ENCODE assay signal across 1 cellular context in the genomic region with DNA sequence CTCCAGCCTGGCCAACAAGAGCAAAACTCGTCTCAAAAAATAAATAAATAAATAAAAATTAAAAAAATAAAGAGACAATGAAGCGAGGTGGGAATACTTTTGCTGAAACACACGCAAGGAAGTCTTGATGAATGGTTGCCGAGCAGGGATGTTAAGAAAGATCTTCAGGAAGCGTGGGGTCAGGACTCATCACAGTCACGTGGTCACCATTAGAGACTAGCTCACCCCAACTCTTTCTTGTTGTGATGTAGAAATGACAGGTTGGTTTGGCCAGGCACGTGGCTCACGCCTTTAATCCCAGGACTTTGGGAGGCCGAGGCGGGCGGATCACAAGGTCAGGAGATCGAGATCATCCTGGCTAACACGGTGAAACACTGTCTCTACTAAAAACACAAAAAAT.
A peak's percentile ranks its signal among the peaks of the same experiment; 100 is the strongest.
TF ChIP-seq lines count a peak whose summit lies in the region.

No MANE protein-coding gene starts in this region.

TF ChIP-seq in K562, 482 proteins besides CTCF, POLR2A, EP300 and RAD21 (continued from another document):
- peak; percentile 53; the same call in 1 of the 2 replicates for TF ChIP-seq RAD51 (IDR thresholded peaks at IDR 0.05; ENCODE audit: borderline replicate concordance, low read depth)
- 0 out of 2 replicates have a peak, but pooled peaks have one; percentile 17 for TF ChIP-seq L3MBTL2 (IDR thresholded peaks at IDR 0.05)
- TF ChIP-seq ZNF785 (CRISPR knock-in tag; IDR thresholded peaks at IDR 0.05) = no peak
- TF ChIP-seq, protein P1, sequence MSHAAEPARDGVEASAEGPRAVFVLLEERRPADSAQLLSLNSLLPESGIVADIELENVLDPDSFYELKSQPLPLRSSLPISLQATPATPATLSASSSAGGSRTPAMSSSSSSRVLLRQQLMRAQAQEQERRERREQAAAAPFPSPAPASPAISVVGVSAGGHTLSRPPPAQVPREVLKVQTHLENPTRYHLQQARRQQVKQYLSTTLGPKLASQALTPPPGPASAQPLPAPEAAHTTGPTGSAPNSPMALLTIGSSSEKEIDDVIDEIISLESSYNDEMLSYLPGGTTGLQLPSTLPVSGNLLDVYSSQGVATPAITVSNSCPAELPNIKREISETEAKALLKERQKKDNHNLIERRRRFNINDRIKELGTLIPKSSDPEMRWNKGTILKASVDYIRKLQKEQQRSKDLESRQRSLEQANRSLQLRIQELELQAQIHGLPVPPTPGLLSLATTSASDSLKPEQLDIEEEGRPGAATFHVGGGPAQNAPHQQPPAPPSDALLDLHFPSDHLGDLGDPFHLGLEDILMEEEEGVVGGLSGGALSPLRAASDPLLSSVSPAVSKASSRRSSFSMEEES (CRISPR knock-in tag; IDR thresholded peaks at IDR 0.05) = peak; percentile 54
- TF ChIP-seq ZNF133 (CRISPR knock-in tag; IDR thresholded peaks at IDR 0.05) = no peak
- TF ChIP-seq, protein P2, sequence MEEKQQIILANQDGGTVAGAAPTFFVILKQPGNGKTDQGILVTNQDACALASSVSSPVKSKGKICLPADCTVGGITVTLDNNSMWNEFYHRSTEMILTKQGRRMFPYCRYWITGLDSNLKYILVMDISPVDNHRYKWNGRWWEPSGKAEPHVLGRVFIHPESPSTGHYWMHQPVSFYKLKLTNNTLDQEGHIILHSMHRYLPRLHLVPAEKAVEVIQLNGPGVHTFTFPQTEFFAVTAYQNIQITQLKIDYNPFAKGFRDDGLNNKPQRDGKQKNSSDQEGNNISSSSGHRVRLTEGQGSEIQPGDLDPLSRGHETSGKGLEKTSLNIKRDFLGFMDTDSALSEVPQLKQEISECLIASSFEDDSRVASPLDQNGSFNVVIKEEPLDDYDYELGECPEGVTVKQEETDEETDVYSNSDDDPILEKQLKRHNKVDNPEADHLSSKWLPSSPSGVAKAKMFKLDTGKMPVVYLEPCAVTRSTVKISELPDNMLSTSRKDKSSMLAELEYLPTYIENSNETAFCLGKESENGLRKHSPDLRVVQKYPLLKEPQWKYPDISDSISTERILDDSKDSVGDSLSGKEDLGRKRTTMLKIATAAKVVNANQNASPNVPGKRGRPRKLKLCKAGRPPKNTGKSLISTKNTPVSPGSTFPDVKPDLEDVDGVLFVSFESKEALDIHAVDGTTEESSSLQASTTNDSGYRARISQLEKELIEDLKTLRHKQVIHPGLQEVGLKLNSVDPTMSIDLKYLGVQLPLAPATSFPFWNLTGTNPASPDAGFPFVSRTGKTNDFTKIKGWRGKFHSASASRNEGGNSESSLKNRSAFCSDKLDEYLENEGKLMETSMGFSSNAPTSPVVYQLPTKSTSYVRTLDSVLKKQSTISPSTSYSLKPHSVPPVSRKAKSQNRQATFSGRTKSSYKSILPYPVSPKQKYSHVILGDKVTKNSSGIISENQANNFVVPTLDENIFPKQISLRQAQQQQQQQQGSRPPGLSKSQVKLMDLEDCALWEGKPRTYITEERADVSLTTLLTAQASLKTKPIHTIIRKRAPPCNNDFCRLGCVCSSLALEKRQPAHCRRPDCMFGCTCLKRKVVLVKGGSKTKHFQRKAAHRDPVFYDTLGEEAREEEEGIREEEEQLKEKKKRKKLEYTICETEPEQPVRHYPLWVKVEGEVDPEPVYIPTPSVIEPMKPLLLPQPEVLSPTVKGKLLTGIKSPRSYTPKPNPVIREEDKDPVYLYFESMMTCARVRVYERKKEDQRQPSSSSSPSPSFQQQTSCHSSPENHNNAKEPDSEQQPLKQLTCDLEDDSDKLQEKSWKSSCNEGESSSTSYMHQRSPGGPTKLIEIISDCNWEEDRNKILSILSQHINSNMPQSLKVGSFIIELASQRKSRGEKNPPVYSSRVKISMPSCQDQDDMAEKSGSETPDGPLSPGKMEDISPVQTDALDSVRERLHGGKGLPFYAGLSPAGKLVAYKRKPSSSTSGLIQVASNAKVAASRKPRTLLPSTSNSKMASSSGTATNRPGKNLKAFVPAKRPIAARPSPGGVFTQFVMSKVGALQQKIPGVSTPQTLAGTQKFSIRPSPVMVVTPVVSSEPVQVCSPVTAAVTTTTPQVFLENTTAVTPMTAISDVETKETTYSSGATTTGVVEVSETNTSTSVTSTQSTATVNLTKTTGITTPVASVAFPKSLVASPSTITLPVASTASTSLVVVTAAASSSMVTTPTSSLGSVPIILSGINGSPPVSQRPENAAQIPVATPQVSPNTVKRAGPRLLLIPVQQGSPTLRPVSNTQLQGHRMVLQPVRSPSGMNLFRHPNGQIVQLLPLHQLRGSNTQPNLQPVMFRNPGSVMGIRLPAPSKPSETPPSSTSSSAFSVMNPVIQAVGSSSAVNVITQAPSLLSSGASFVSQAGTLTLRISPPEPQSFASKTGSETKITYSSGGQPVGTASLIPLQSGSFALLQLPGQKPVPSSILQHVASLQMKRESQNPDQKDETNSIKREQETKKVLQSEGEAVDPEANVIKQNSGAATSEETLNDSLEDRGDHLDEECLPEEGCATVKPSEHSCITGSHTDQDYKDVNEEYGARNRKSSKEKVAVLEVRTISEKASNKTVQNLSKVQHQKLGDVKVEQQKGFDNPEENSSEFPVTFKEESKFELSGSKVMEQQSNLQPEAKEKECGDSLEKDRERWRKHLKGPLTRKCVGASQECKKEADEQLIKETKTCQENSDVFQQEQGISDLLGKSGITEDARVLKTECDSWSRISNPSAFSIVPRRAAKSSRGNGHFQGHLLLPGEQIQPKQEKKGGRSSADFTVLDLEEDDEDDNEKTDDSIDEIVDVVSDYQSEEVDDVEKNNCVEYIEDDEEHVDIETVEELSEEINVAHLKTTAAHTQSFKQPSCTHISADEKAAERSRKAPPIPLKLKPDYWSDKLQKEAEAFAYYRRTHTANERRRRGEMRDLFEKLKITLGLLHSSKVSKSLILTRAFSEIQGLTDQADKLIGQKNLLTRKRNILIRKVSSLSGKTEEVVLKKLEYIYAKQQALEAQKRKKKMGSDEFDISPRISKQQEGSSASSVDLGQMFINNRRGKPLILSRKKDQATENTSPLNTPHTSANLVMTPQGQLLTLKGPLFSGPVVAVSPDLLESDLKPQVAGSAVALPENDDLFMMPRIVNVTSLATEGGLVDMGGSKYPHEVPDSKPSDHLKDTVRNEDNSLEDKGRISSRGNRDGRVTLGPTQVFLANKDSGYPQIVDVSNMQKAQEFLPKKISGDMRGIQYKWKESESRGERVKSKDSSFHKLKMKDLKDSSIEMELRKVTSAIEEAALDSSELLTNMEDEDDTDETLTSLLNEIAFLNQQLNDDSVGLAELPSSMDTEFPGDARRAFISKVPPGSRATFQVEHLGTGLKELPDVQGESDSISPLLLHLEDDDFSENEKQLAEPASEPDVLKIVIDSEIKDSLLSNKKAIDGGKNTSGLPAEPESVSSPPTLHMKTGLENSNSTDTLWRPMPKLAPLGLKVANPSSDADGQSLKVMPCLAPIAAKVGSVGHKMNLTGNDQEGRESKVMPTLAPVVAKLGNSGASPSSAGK (IDR thresholded peaks at IDR 0.05) = 0 out of 2 replicates have a peak, but pooled peaks have one; percentile 14
